1 cellular context compared by ENCODE assay signal in genomic region chr3:187188931-187189330, GRCh38.
A peak's percentile ranks its signal among the peaks of the same experiment; 100 is the strongest.
TF ChIP-seq lines count a peak whose summit lies in the region.

No MANE protein-coding gene starts in this region.

TF ChIP-seq in IMR-90, 13 proteins besides CTCF, POLR2A, EP300 and RAD21:
- no peak for TF ChIP-seq MXI1 (IDR thresholded peaks at IDR 0.05; ENCODE audit: borderline replicate concordance, low read depth, low read length)
- peak; percentile 56; the same call in 1 of the 2 replicates for TF ChIP-seq CEBPB (IDR thresholded peaks at IDR 0.05; ENCODE audit: low read depth, low read length)
